1 cellular context compared by ENCODE assay signal in genomic region chr10:79138449-79139123, GRCh38.
TF ChIP-seq lines count a peak whose summit lies in the region.

No MANE protein-coding gene starts in this region.

TF ChIP-seq in HEK293T, 16 proteins besides CTCF, POLR2A, EP300 and RAD21 (continued from another document):
- no peak for TF ChIP-seq CTBP1 (IDR thresholded peaks at IDR 0.05; ENCODE audit: borderline replicate concordance)
- no peak for TF ChIP-seq FOXM1 (IDR thresholded peaks at IDR 0.05; ENCODE audit: borderline replicate concordance)
- TF ChIP-seq L3MBTL2 (conservative IDR thresholded peaks at IDR 0.05): no peak
- TF ChIP-seq ARNT (IDR thresholded peaks at IDR 0.05): no peak
- TF ChIP-seq TARDBP (IDR thresholded peaks at IDR 0.05): no peak
- no peak for TF ChIP-seq SUZ12 (IDR thresholded peaks at IDR 0.05)
- no peak for TF ChIP-seq SP1 (IDR thresholded peaks at IDR 0.05)
